Comparison of ENCODE assay signal across 12 cellular contexts in genomic region chr1:67747667-67748066, GRCh38.
DNase-seq lines count a peak whose midpoint lies in the region; ATAC-seq and TF ChIP-seq lines count a peak whose summit lies in the region.
"Had no signal": no experiment of that assay in that cellular context is flagged by ENCODE, and none has a peak within 500 bp of the region (broad histone marks: within the 10 kb centered on the region; RNA-seq: fewer than 3 reads in every experiment).

No MANE protein-coding gene starts in this region.

- no peaks in the 10 kb centered on the region for H3K9me3 ChIP-seq in iPS-20b (ENCODE audit: insufficient read depth, low read depth, low read length)
- no peaks in the 10 kb centered on the region for H3K9me3 ChIP-seq in smooth muscle cell (replicated peaks; ENCODE audit: low read depth)

- H3K27me3 ChIP-seq in iPS-20b (ENCODE audit: insufficient read depth, low read length) (no peaks in the 10 kb centered on the region; the same call in 1 of the 2 replicates), smooth muscle cell (ENCODE audit: low read depth) (no peaks in the 10 kb centered on the region)

- no peak for TF ChIP-seq CTCF in astrocyte of the spinal cord (IDR thresholded peaks at IDR 0.05; ENCODE audit: low read depth, low read length)
- TF ChIP-seq CTCF in smooth muscle cell (IDR thresholded peaks at IDR 0.05; ENCODE audit: borderline replicate concordance, insufficient read depth, poor library complexity, severe bottlenecking) = no peak

- DNase-seq in GM03348 (ENCODE audit: low spot score) = peak; percentile 69
- peak; percentile 45 for DNase-seq in astrocyte of the spinal cord (ENCODE audit: low read depth, low spot score)
- no peak for DNase-seq in smooth muscle cell (lab: John Stamatoyannopoulos, UW; ENCODE audit: unreplicated experiment)
- no peak for DNase-seq in ecto neural progenitor cell (ENCODE audit: low spot score)
- no peak for DNase-seq in SKM-1 (lab: John Stamatoyannopoulos, UW; ENCODE audit: unreplicated experiment)
- DNase-seq in amniotic stem cell (lab: John Stamatoyannopoulos, UW) = no peak
- DNase-seq: COR-L47, NCI-H446, occipital lobe, T-helper 17 cell had no signal

- H3K4me3 ChIP-seq in astrocyte of the spinal cord (ENCODE audit: low read depth, low read length) (no peak overlapping the region), iPS-20b (ENCODE audit: low read length) (peak overlapping the region; percentile 16), smooth muscle cell (no peak overlapping the region)

- no peak overlapping the region for H2AFZ ChIP-seq in smooth muscle cell (ENCODE audit: low read depth)

- H3K4me2 ChIP-seq in smooth muscle cell = peak overlapping the region; percentile 60

- H3K4me1 ChIP-seq in iPS-20b (ENCODE audit: insufficient read depth, low read length) = peaks cover 72% of the 10 kb centered on the region
- peaks cover 45% of the 10 kb centered on the region for H3K4me1 ChIP-seq in smooth muscle cell (ENCODE audit: low read depth)

- H3K36me3 ChIP-seq in iPS-20b (ENCODE audit: insufficient read depth, low read depth, low read length) = no peaks in the 10 kb centered on the region
- no peaks in the 10 kb centered on the region for H3K36me3 ChIP-seq in smooth muscle cell (ENCODE audit: low read depth)

- in situ Hi-C loops in astrocyte of the spinal cord (cut with HindIII; ENCODE audit: low sequenced_read_pairs) = no loop called here

- peaks cover 7% of the 10 kb centered on the region for H4K20me1 ChIP-seq in smooth muscle cell (ENCODE audit: low read depth)

- H3K27ac ChIP-seq in iPS-20b (ENCODE audit: low read length) = no peak overlapping the region
- H3K27ac ChIP-seq in smooth muscle cell (ENCODE audit: low read depth) = peak overlapping the region; percentile 93

- 45% methylated on average over 2 of the region's 2 CpGs for WGBS in smooth muscle cell (ENCODE audit: low lambda C conversion rate)

- H3F3A ChIP-seq in smooth muscle cell (ENCODE audit: low read depth) = peaks cover 14% of the 10 kb centered on the region

- no peak for ATAC-seq in HG03439 (IDR thresholded peaks at IDR 0.05; ENCODE audit: unreplicated experiment)
- ATAC-seq: T-helper 17 cell had no signal

- H3K79me2 ChIP-seq in smooth muscle cell (ENCODE audit: low read depth) = peaks cover under 1% of the 10 kb centered on the region

- H3K9ac ChIP-seq in iPS-20b (ENCODE audit: low read depth, low read length) = no peak overlapping the region
- no peak overlapping the region for H3K9ac ChIP-seq in smooth muscle cell (ENCODE audit: low read depth)

Comparison
In these comparisons a context has a peak if more than half of its experiments do, and no peak if none do; other contexts are left out.
1. DNase-seq: peak in GM03348 (single experiment) and astrocyte of the spinal cord (single experiment); none in smooth muscle cell (single experiment), ecto neural progenitor cell (single experiment), SKM-1 (single experiment) and amniotic stem cell (single experiment).